ENCODE assay signal across 8 cellular contexts in the genomic region with DNA sequence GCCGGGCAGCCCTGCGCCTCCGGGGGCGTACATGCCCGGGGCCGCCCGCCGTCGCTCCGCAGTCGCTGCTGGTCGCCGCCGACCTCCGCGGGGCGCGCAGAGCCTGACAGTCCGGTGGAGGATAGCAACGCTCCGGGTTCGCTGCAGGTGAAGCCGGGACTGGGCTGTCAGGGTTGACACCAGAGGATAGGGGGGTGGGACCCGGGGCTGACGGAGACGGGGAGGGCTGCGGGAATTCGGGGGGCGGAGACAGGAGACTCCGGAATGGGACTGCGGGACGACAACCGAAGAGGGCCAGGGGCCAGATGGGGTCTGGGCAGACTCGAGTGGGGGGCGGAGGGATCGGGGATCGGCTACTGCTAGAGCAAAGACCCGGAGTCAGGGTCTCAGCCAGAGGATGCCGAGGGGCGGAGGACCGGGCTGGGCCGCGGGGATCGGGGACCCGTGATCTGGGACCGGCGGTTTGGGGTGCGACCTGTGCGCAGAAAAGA. TPM values are rescaled to one million over a fixed set of nuclear protein-coding genes. Genes with fewer than 3 reads are reported as not detected.
DNase-seq lines count a peak whose midpoint lies in the region; ATAC-seq, FAIRE-seq and TF ChIP-seq lines count a peak whose summit lies in the region.

No MANE protein-coding gene starts in this region.

- peak overlapping the region; percentile 94 for H3K27ac Mint-ChIP-seq in activated CD4-positive, alpha-beta memory T cell treated with anti-CD3 and anti-CD28 coated beads, Interleukin-2, amount 10 ng/mL, durations not matched to agents 7 days and 5 days
- H3K27ac Mint-ChIP-seq in naive B cell: peak overlapping the region; percentile 42 to 90 (median 69)

- POLR2A ChIA-PET in BJ (lab: Charles Lee): no interaction called here
- POLR2A ChIA-PET in activated CD4-positive, alpha-beta memory T cell treated with anti-CD3 and anti-CD28 coated beads, Interleukin-2, amount 10 ng/mL, durations not matched to agents 7 days and 5 days (lab: Charles Lee): interaction anchor here (0.7 to 4.2 kb wide), 8 partner anchors 10 to 242 kb away, joined by 3 to 31 read pairs (median 3); partner anchors contain the start of genes NCAPH and STARD7

- H3K27ac ChIP-seq in HL-60 (replicated peaks): peak overlapping the region; percentile 77

- TF ChIP-seq POLR2A in erythroblast (IDR thresholded peaks at IDR 0.05; ENCODE audit: low read length): no peak

- peak overlapping the region; percentile 99 for H3K4me3 Mint-ChIP-seq in activated CD4-positive, alpha-beta memory T cell treated with anti-CD3 and anti-CD28 coated beads, Interleukin-2, amount 10 ng/mL, durations not matched to agents 7 days and 5 days
- peak overlapping the region; percentile 82 to 97 (median 96) for H3K4me3 Mint-ChIP-seq in naive B cell

- peaks cover 14% of the 10 kb centered on the region for H3K36me3 ChIP-seq in BJ (ENCODE audit: control insufficient read depth, insufficient read depth, low read length)

- H3K4me3 ChIP-seq in BJ (ENCODE audit: low read depth, low read length) (peak overlapping the region; percentile 92), HL-60 (replicated peaks; ENCODE audit: insufficient read depth, low read length) (peak overlapping the region; percentile 97)

- no peaks in the 10 kb centered on the region for H3K9me3 Mint-ChIP-seq in activated CD4-positive, alpha-beta memory T cell treated with anti-CD3 and anti-CD28 coated beads, Interleukin-2, amount 10 ng/mL, durations not matched to agents 7 days and 5 days
- no peaks in the 10 kb centered on the region for H3K9me3 Mint-ChIP-seq in naive B cell

- peaks cover 53% of the 10 kb centered on the region for H3K4me1 Mint-ChIP-seq in activated CD4-positive, alpha-beta memory T cell treated with anti-CD3 and anti-CD28 coated beads, Interleukin-2, amount 10 ng/mL, durations not matched to agents 7 days and 5 days
- H3K4me1 Mint-ChIP-seq in naive B cell: peaks cover 27 to 65% (median 33%) of the 10 kb centered on the region in 3 donors

- DNase-seq in BJ (ENCODE audit: low read depth) (no peak), HL-60 (ENCODE audit: low read depth in 1 of 2, low spot score in 1 of 2) (no peak), erythroblast (lab: John Stamatoyannopoulos, UW) (peak; percentile 63 to 76), naive B cell (peak; percentile 27), urothelium cell line (ENCODE audit: low spot score) (peak; percentile 49), GM19238 (ENCODE audit: insufficient read length, low spot score) (no peak)
- peak; percentile 50 for DNase-seq in activated CD4-positive, alpha-beta memory T cell treated with anti-CD3 and anti-CD28 coated beads, Interleukin-2, amount 10 ng/mL, durations not matched to agents 7 days and 5 days

- peaks cover 58% of the 10 kb centered on the region for H3K36me3 Mint-ChIP-seq in activated CD4-positive, alpha-beta memory T cell treated with anti-CD3 and anti-CD28 coated beads, Interleukin-2, amount 10 ng/mL, durations not matched to agents 7 days and 5 days (ENCODE audit: low read depth)
- H3K36me3 Mint-ChIP-seq in naive B cell: peaks cover 6 to 9% of the 10 kb centered on the region in 2 donors

- H3K27me3 Mint-ChIP-seq in activated CD4-positive, alpha-beta memory T cell treated with anti-CD3 and anti-CD28 coated beads, Interleukin-2, amount 10 ng/mL, durations not matched to agents 7 days and 5 days: no peaks in the 10 kb centered on the region
- H3K27me3 Mint-ChIP-seq in naive B cell: no peaks in the 10 kb centered on the region

- TF ChIP-seq CTCF in BJ (IDR thresholded peaks at IDR 0.05; ENCODE audit: insufficient read depth, low read depth, low read length) (no peak), HL-60 (IDR thresholded peaks at IDR 0.05; ENCODE audit: insufficient read depth, low read length) (no peak)

- peak; percentile 3 for ATAC-seq in GM19463 (IDR thresholded peaks at IDR 0.05; ENCODE audit: unreplicated experiment)
- peak; percentile 16 to 17 for ATAC-seq in naive B cell (ENCODE audit: low read depth in 2 of 2)

- FAIRE-seq in urothelium cell line (lab: Jason Lieb, UNC): no peak

- CTCF ChIA-PET in BJ (lab: Yijun Ruan, JAX): interaction anchor here (0.8 to 6.8 kb wide), 4 partner anchors 57 to 135 kb away, joined by 3 to 62 read pairs (median 6); partner anchors contain the start of genes ASTL and STARD7
- CTCF ChIA-PET in activated CD4-positive, alpha-beta memory T cell treated with anti-CD3 and anti-CD28 coated beads, Interleukin-2, amount 10 ng/mL, durations not matched to agents 7 days and 5 days (lab: Charles Lee): interaction anchor here (1.0 to 2.7 kb wide), 4 partner anchors 57 to 273 kb away, joined by 5 to 16 read pairs (median 6); partner anchors contain the start of genes ASTL and STARD7

- no peaks in the 10 kb centered on the region for H3K27me3 ChIP-seq in BJ (ENCODE audit: control insufficient read depth, insufficient read depth, low read length)
- no peaks in the 10 kb centered on the region for H3K27me3 ChIP-seq in HL-60 (ENCODE audit: insufficient read depth, poor library complexity, severe bottlenecking)

RNA-seq across cellular contexts. Expression of gene TMEM127, which starts 0.4 kb away (rescaled TPM):
- 56.2 and 115 TPM in 2 replicates for polyA plus RNA-seq in BJ (2011; rRNA removed)
- polyA minus RNA-seq in BJ (2011; rRNA and poly(A)+ RNA removed): 46.3 and 63.4 TPM in 2 replicates
- total RNA-seq in activated CD4-positive, alpha-beta memory T cell treated with anti-CD3 and anti-CD28 coated beads, Interleukin-2, amount 10 ng/mL, durations not matched to agents 7 days and 5 days: 10 to 100 TPM; 42.4 to 44.0 TPM
- polyA plus RNA-seq in naive B cell (ENCODE audit: low read depth in 6 of 6): 10 to 100 TPM; 37.8 to 52.0 (median 40.1) TPM

RNA-seq across cellular contexts. Expression of gene CIAO1, which starts 0.6 kb away (rescaled TPM):
- polyA plus RNA-seq in BJ (2011; rRNA removed): 76.5 and 90.0 TPM in 2 replicates
- polyA minus RNA-seq in BJ (2011; rRNA and poly(A)+ RNA removed): 45.8 and 77.7 TPM in 2 replicates
- 10 to 100 TPM; 64.4 to 67.4 TPM for total RNA-seq in activated CD4-positive, alpha-beta memory T cell treated with anti-CD3 and anti-CD28 coated beads, Interleukin-2, amount 10 ng/mL, durations not matched to agents 7 days and 5 days
- polyA plus RNA-seq in naive B cell (ENCODE audit: low read depth in 6 of 6): 100 to 1,000 TPM in 1 of 6 donors, 10 to 100 TPM in 5; 57.8 to 101 (median 92.2) TPM

RNA-seq across cellular contexts. Expression of gene SNRNP200, which starts 40.0 kb away (rescaled TPM):
- 83.2 and 111 TPM in 2 replicates for polyA plus RNA-seq in BJ (2011; rRNA removed)
- polyA minus RNA-seq in BJ (2011; rRNA and poly(A)+ RNA removed): 175 and 201 TPM in 2 replicates
- 100 to 1,000 TPM; 149 to 156 TPM for total RNA-seq in activated CD4-positive, alpha-beta memory T cell treated with anti-CD3 and anti-CD28 coated beads, Interleukin-2, amount 10 ng/mL, durations not matched to agents 7 days and 5 days
- 10 to 100 TPM; 61.7 to 95.9 (median 71.2) TPM for polyA plus RNA-seq in naive B cell (ENCODE audit: low read depth in 6 of 6)

RNA-seq across cellular contexts. Expression of gene STARD7, which starts 56.8 kb away (rescaled TPM):
- polyA plus RNA-seq in BJ (2011; rRNA removed) (56.1 and 101 TPM in 2 replicates), naive B cell (ENCODE audit: low read depth in 6 of 6) (100 to 1,000 TPM; 219 to 401 (median 239) TPM)
- 45.3 and 46.4 TPM in 2 replicates for polyA minus RNA-seq in BJ (2011; rRNA and poly(A)+ RNA removed)
- total RNA-seq in activated CD4-positive, alpha-beta memory T cell treated with anti-CD3 and anti-CD28 coated beads, Interleukin-2, amount 10 ng/mL, durations not matched to agents 7 days and 5 days: 100 to 1,000 TPM; 108 to 113 TPM

RNA-seq across cellular contexts. Expression of gene ITPRIPL1, which starts 59.7 kb away (rescaled TPM):
- polyA plus RNA-seq in BJ (2011; rRNA removed): 0.52 and 0.59 TPM in 2 replicates
- 0.71 and 0.72 TPM in 2 replicates for polyA minus RNA-seq in BJ (2011; rRNA and poly(A)+ RNA removed)
- total RNA-seq in activated CD4-positive, alpha-beta memory T cell treated with anti-CD3 and anti-CD28 coated beads, Interleukin-2, amount 10 ng/mL, durations not matched to agents 7 days and 5 days: 10 to 100 TPM; 43.7 to 46.3 TPM
- 1 to 10 TPM in 5 of 6 donors, under 1 TPM in 1; 0.78 to 3.9 (median 1.5) TPM for polyA plus RNA-seq in naive B cell (ENCODE audit: low read depth in 6 of 6)

Comparison
In these comparisons a context has a peak if more than half of its experiments do, and no peak if none do; other contexts are left out.
1. DNase-seq: peak in activated CD4-positive, alpha-beta memory T cell treated with anti-CD3 and anti-CD28 coated beads, Interleukin-2, amount 10 ng/mL, durations not matched to agents 7 days and 5 days (single experiment), erythroblast (2 of 2), naive B cell (single experiment) and urothelium cell line (single experiment); none in BJ (single experiment), HL-60 (0 of 2) and GM19238 (single experiment).